Comparison of ENCODE assay signal across 30 cellular contexts in genomic region chr4:62814510-62815047, GRCh38.
DNase-seq lines count a peak whose midpoint lies in the region; ATAC-seq and TF ChIP-seq lines count a peak whose summit lies in the region.
"Had no signal": no experiment of that assay in that cellular context is flagged by ENCODE, and none has a peak within 500 bp of the region (broad histone marks: within the 10 kb centered on the region; RNA-seq: fewer than 3 reads in every experiment).

No MANE protein-coding gene starts in this region.

- ATAC-seq in right cardiac atrium: peak; percentile 69 to 87
- ATAC-seq in left ventricle myocardium superior: no peak
- ATAC-seq in PC-3: peak; percentile 37
- ATAC-seq in naive thymus-derived CD8-positive, alpha-beta T cell: no peak
- ATAC-seq: activated CD8-positive, alpha-beta T cell treated with anti-CD3 and anti-CD28 coated beads, Interleukin-2, amount 10 ng/mL, durations not matched to agents 7 days and 5 days; activated T-cell treated with anti-CD3 and anti-CD28 coated beads, Interleukin-2, amount 50 U/mL, for 4 hours; GM12878; naive thymus-derived CD4-positive, alpha-beta T cell; stimulated activated naive B cell treated with anti-CD40 and anti-IgM and Interleukin-4, amounts not matched to agents 10 μg/mL and 1 μg/mL and 100 μg/mL, for 72 hours had no signal

- intact Hi-C loops in right cardiac atrium (cut with DNase I): no loop called here
- intact Hi-C loops in left ventricle myocardium superior (cut with micrococcal nuclease): no loop called here
- intact Hi-C loops in PC-3 (cut with micrococcal nuclease): no loop called here

- H3K27ac Mint-ChIP-seq in naive thymus-derived CD8-positive, alpha-beta T cell: no peak overlapping the region
- H3K27ac Mint-ChIP-seq: activated CD8-positive, alpha-beta T cell treated with anti-CD3 and anti-CD28 coated beads, Interleukin-2, amount 10 ng/mL, durations not matched to agents 7 days and 5 days; activated naive CD4-positive, alpha-beta T cell treated with anti-CD3 and anti-CD28 coated beads, Interleukin-2, amount 10 ng/mL, durations not matched to agents 7 days and 5 days; naive thymus-derived CD4-positive, alpha-beta T cell; stimulated activated naive B cell treated with anti-CD40 and anti-IgM and Interleukin-4, amounts not matched to agents 10 μg/mL and 1 μg/mL and 100 μg/mL, for 72 hours had no signal

- H3K4me3 Mint-ChIP-seq in naive thymus-derived CD8-positive, alpha-beta T cell: no peak overlapping the region
- H3K4me3 Mint-ChIP-seq: activated CD8-positive, alpha-beta T cell treated with anti-CD3 and anti-CD28 coated beads, Interleukin-2, amount 10 ng/mL, durations not matched to agents 7 days and 5 days; activated naive CD4-positive, alpha-beta T cell treated with anti-CD3 and anti-CD28 coated beads, Interleukin-2, amount 10 ng/mL, durations not matched to agents 7 days and 5 days; activated T-cell treated with anti-CD3 and anti-CD28 coated beads, Interleukin-2, amount 50 U/mL, for 4 hours; naive thymus-derived CD4-positive, alpha-beta T cell; stimulated activated naive B cell treated with anti-CD40 and anti-IgM and Interleukin-4, amounts not matched to agents 10 μg/mL and 1 μg/mL and 100 μg/mL, for 72 hours had no signal

- no peak overlapping the region for H3K27ac ChIP-seq in right cardiac atrium (ENCODE audit: low read length)
- no peak overlapping the region for H3K27ac ChIP-seq in PC-3 (ENCODE audit: low read length)
- H3K27ac ChIP-seq: C4-2B, dorsolateral prefrontal cortex, epithelial cell of prostate, HL-60, parathyroid adenoma, thoracic aorta had no signal

- H3K9me2 ChIP-seq in PC-3 (replicated peaks; ENCODE audit: low read length): no peaks in the 10 kb centered on the region

- WGBS in right cardiac atrium: 31% methylated on average over 3 of the region's 3 CpGs

- H3K27me3 ChIP-seq in right cardiac atrium (ENCODE audit: control insufficient read depth, insufficient read depth) (no peaks in the 10 kb centered on the region), PC-3 (ENCODE audit: low read length) (no peaks in the 10 kb centered on the region), MG63 (no peaks in the 10 kb centered on the region)

- no peaks in the 10 kb centered on the region for H3K27me3 Mint-ChIP-seq in naive thymus-derived CD8-positive, alpha-beta T cell
- H3K27me3 Mint-ChIP-seq: activated naive CD4-positive, alpha-beta T cell treated with anti-CD3 and anti-CD28 coated beads, Interleukin-2, amount 10 ng/mL, durations not matched to agents 7 days and 5 days; naive thymus-derived CD4-positive, alpha-beta T cell; stimulated activated naive B cell treated with anti-CD40 and anti-IgM and Interleukin-4, amounts not matched to agents 10 μg/mL and 1 μg/mL and 100 μg/mL, for 72 hours had no signal

- H2AFZ ChIP-seq in PC-3 (ENCODE audit: low read length): 0 out of 2 replicates have a peak overlapping the region, but pooled peaks have one; percentile 11
- H2AFZ ChIP-seq: parathyroid adenoma had no signal

- H3K4me1 Mint-ChIP-seq in naive thymus-derived CD8-positive, alpha-beta T cell: no peaks in the 10 kb centered on the region
- H3K4me1 Mint-ChIP-seq: activated naive CD4-positive, alpha-beta T cell treated with anti-CD3 and anti-CD28 coated beads, Interleukin-2, amount 10 ng/mL, durations not matched to agents 7 days and 5 days; naive thymus-derived CD4-positive, alpha-beta T cell; stimulated activated naive B cell treated with anti-CD40 and anti-IgM and Interleukin-4, amounts not matched to agents 10 μg/mL and 1 μg/mL and 100 μg/mL, for 72 hours had no signal

- H3K36me3 Mint-ChIP-seq in naive thymus-derived CD8-positive, alpha-beta T cell: no peaks in the 10 kb centered on the region
- H3K36me3 Mint-ChIP-seq: activated naive CD4-positive, alpha-beta T cell treated with anti-CD3 and anti-CD28 coated beads, Interleukin-2, amount 10 ng/mL, durations not matched to agents 7 days and 5 days; naive thymus-derived CD4-positive, alpha-beta T cell; stimulated activated naive B cell treated with anti-CD40 and anti-IgM and Interleukin-4, amounts not matched to agents 10 μg/mL and 1 μg/mL and 100 μg/mL, for 72 hours had no signal

- peak; percentile 15; the same call in 1 of the 2 replicates for TF ChIP-seq CTCF in PC-3 (conservative IDR thresholded peaks at IDR 0.05; ENCODE audit: low read depth, low read length)

- H3K4me2 ChIP-seq in PC-3 (ENCODE audit: low read length): no peak overlapping the region

- BruUV-seq in PC-3 (replicated peaks; lab: Mats Ljungman, UMichigan): no TSS peak

- H3K9me3 ChIP-seq in right cardiac atrium (ENCODE audit: control insufficient read depth, low read length) (no peaks in the 10 kb centered on the region), PC-3 (ENCODE audit: low read length) (no peaks in the 10 kb centered on the region), MG63 (no peaks in the 10 kb centered on the region)
- H3K9me3 ChIP-seq: thoracic aorta had no signal

- CTCF ChIA-PET in PC-3 (lab: Charles Lee): no interaction called here

- H3K4me1 ChIP-seq in right cardiac atrium (ENCODE audit: control insufficient read depth, insufficient read depth, low read length) (no peaks in the 10 kb centered on the region), PC-3 (ENCODE audit: insufficient read depth, low read length) (peaks cover 3% of the 10 kb centered on the region)
- H3K4me1 ChIP-seq: parathyroid adenoma had no signal

- H3K36me3 ChIP-seq in PC-3 (ENCODE audit: low read depth, low read length) (no peaks in the 10 kb centered on the region), MG63 (no peaks in the 10 kb centered on the region)
- H3K36me3 ChIP-seq: thoracic aorta had no signal

- no peak overlapping the region for H3K9ac ChIP-seq in PC-3 (ENCODE audit: low read length)
- H3K9ac ChIP-seq: parathyroid adenoma had no signal

- no peaks in the 10 kb centered on the region for H3K79me2 ChIP-seq in PC-3 (ENCODE audit: low read length)
- H3K79me2 ChIP-seq: parathyroid adenoma had no signal

- POLR2A ChIA-PET in PC-3 (lab: Charles Lee; ENCODE audit: unreplicated experiment): no interaction called here
- POLR2A ChIA-PET in naive thymus-derived CD8-positive, alpha-beta T cell (lab: Charles Lee): no interaction called here

- H3K9me3 Mint-ChIP-seq in naive thymus-derived CD8-positive, alpha-beta T cell: peaks cover 0 to 12% (median 4%) of the 10 kb centered on the region in 9 donors

- no peaks in the 10 kb centered on the region for H3F3A ChIP-seq in PC-3 (ENCODE audit: low read length, unreplicated experiment)

- DNase-seq in right cardiac atrium (peak in 2 of 3 donors; percentile 6 to 43), left ventricle myocardium superior (no peak), PC-3 (no peak), epidermal melanocyte (ENCODE audit: insufficient read length, low spot score) (peak; percentile 36), activated gamma-delta T cell treated with Interleukin-2 at 50 U/mL for 16 hours (no peak), MG63 (no peak), GDM1 (lab: John Stamatoyannopoulos, UW) (no peak)
- DNase-seq in naive thymus-derived CD8-positive, alpha-beta T cell: no peak
- DNase-seq: ACHN; activated CD4-positive, CD25-positive, alpha-beta regulatory T cell treated with anti-CD3 and anti-CD28 coated beads, Interleukin-2, amount 50 U/mL, for 72 hours; activated CD8-positive, alpha-beta T cell treated with anti-CD3 and anti-CD28 coated beads, Interleukin-2, amount 10 ng/mL, durations not matched to agents 7 days and 5 days; activated naive CD4-positive, alpha-beta T cell treated with anti-CD3 and anti-CD28 coated beads, Interleukin-2, amount 10 ng/mL, durations not matched to agents 7 days and 5 days; activated T-cell treated with anti-CD3 and anti-CD28 coated beads, Interleukin-2, amount 50 U/mL, for 4 hours; dorsolateral prefrontal cortex; foreskin fibroblast; IMR-90; islet precursor cell; mesenchymal stem cell; naive thymus-derived CD4-positive, alpha-beta T cell; NCI-H1048; NCI-H2081; SHP77; stimulated activated naive B cell treated with anti-CD40 and anti-IgM and Interleukin-4, amounts not matched to agents 10 μg/mL and 1 μg/mL and 100 μg/mL, for 72 hours; T-helper 2 cell had no signal

- H3K4me3 ChIP-seq in right cardiac atrium (ENCODE audit: low read length) (no peak overlapping the region), PC-3 (ENCODE audit: low read length) (no peak overlapping the region), MG63 (no peak overlapping the region)
- H3K4me3 ChIP-seq: GM12878, thoracic aorta had no signal

- H4K20me1 ChIP-seq in PC-3 (ENCODE audit: low read length): no peaks in the 10 kb centered on the region

Comparison
In these comparisons a context has a peak if more than half of its experiments do, and no peak if none do; other contexts are left out.
1. ATAC-seq: peak in right cardiac atrium (2 of 2) and PC-3 (single experiment); none in left ventricle myocardium superior (single experiment) and naive thymus-derived CD8-positive, alpha-beta T cell (0 of 2).
2. DNase-seq: peak in right cardiac atrium (2 of 3) and epidermal melanocyte (single experiment); none in left ventricle myocardium superior (single experiment), PC-3 (single experiment), activated gamma-delta T cell treated with Interleukin-2 at 50 U/mL for 16 hours (single experiment), MG63 (single experiment), naive thymus-derived CD8-positive, alpha-beta T cell (0 of 10) and GDM1 (single experiment).